ENCODE assay signal across 1 cellular context in the genomic region with DNA sequence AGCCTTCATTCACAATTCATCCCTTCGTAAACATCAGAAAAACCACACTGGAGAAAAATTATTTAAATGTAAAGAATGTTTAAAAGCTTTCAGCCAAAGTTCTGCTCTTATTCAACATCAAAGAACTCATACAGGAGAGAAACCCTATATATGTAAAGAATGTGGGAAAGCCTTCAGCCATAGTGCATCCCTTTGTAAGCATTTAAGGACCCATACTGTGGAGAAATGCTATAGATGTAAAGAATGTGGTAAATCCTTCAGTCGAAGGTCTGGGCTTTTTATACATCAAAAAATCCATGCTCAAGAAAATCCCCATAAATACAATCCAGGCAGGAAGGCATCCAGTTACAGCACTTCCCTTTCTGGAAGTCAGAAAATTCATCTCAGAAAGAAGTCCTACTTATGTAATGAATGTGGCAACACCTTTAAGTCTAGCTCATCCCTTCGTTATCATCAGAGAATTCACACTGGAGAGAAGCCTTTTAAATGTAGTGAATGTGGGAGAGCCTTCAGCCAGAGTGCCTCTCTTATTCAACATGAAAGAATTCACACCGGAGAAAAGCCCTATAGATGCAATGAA.
TF ChIP-seq lines count a peak whose summit lies in the region.

No MANE protein-coding gene starts in this region.

TF ChIP-seq in HCT116, 20 proteins besides CTCF, POLR2A, EP300 and RAD21:
- peak; percentile 74; the same call in 1 of the 2 replicates for TF ChIP-seq ZNF274 (IDR thresholded peaks at IDR 0.05; ENCODE audit: low read depth, low read length)
TF ChIP-seq in HCT116: peak in this region for 1; not testable (repeated sequence) for 19.
